In genomic region chr16:56990407-56991286, GRCh38 we compare ENCODE assay signal across 9 cellular contexts. TPM values are rescaled to one million over a fixed set of nuclear protein-coding genes. Genes with fewer than 3 reads are reported as not detected.
DNase-seq lines count a peak whose midpoint lies in the region; ATAC-seq, FAIRE-seq and TF ChIP-seq lines count a peak whose summit lies in the region.
"Had no signal": no experiment of that assay in that cellular context is flagged by ENCODE, and none has a peak within 500 bp of the region (broad histone marks: within the 10 kb centered on the region; RNA-seq: fewer than 3 reads in every experiment).

No MANE protein-coding gene starts in this region.

- H3K4me3 ChIP-seq in ACC112 (ENCODE audit: low read depth, low read length) (peak overlapping the region; percentile 87), HFF-Myc (replicated peaks; ENCODE audit: low read depth, low read length) (peak overlapping the region; percentile 74), astrocyte (ENCODE audit: insufficient read depth, low read depth, low read length) (peak overlapping the region; percentile 84), muscle layer of colon (ENCODE audit: low read depth in 1 of 2, low read length in 2 of 2) (peak overlapping the region; percentile 83 to 86), SJCRH30 (no peak overlapping the region)

- H3K4me2 ChIP-seq in astrocyte (ENCODE audit: low read length) = peak overlapping the region; percentile 97

- H3K27me3 Mint-ChIP-seq in astrocyte (ENCODE audit: low read depth, unreplicated experiment) = peaks cover 8% of the 10 kb centered on the region

- ATAC-seq in HG02763 (IDR thresholded peaks at IDR 0.05; ENCODE audit: unreplicated experiment) = no peak
- no peak for ATAC-seq in HG02840 (IDR thresholded peaks at IDR 0.05; ENCODE audit: low FRiP score, unreplicated experiment)

- H3K27me3 ChIP-seq in ACC112 (ENCODE audit: insufficient read depth, low read length) (no peaks in the 10 kb centered on the region), astrocyte (ENCODE audit: insufficient read depth, low read length) (no peaks in the 10 kb centered on the region), muscle layer of colon (ENCODE audit: control insufficient read depth in 1 of 2, insufficient read depth in 2 of 2, low read length in 2 of 2) (no peaks in the 10 kb centered on the region), SJCRH30 (peaks cover 38% of the 10 kb centered on the region)

- FAIRE-seq in astrocyte (lab: Jason Lieb, UNC) = no peak
- FAIRE-seq: G401.6 had no signal

- DNase-seq in HFF-Myc (ENCODE audit: extremely low read depth, low read depth) = no peak
- DNase-seq in astrocyte (ENCODE audit: low read depth) = no peak
- no peak for DNase-seq in SJCRH30
- DNase-seq in NK-92 (lab: John Stamatoyannopoulos, UW; ENCODE audit: unreplicated experiment) = no peak

- H3K27ac ChIP-seq in ACC112 (ENCODE audit: low read depth, low read length) = no peak overlapping the region
- H3K27ac ChIP-seq in astrocyte (ENCODE audit: low read depth, low read length) = no peak overlapping the region
- no peak overlapping the region for H3K27ac ChIP-seq in muscle layer of colon (ENCODE audit: low read depth, low read length)
- no peak overlapping the region for H3K27ac ChIP-seq in SJCRH30

- H3K9me3 Mint-ChIP-seq in astrocyte (ENCODE audit: unreplicated experiment) = peaks cover 3% of the 10 kb centered on the region

- peak overlapping the region; percentile 89 for H3K27ac Mint-ChIP-seq in astrocyte (ENCODE audit: unreplicated experiment)

- H3K4me3 Mint-ChIP-seq in astrocyte (ENCODE audit: unreplicated experiment) = peak overlapping the region; percentile 96

- H3K79me2 ChIP-seq in ACC112 (ENCODE audit: control insufficient read depth, insufficient read depth, low read length, unreplicated experiment) = peaks cover 81% of the 10 kb centered on the region
- H3K79me2 ChIP-seq in astrocyte (ENCODE audit: insufficient read depth, low read length) = peaks cover 39% of the 10 kb centered on the region

- peak overlapping the region; percentile 84 for H3K9ac ChIP-seq in astrocyte (ENCODE audit: low read length)
- H3K9ac ChIP-seq in muscle layer of colon (ENCODE audit: low read length) = peak overlapping the region; percentile 66

- H3K9me3 ChIP-seq in astrocyte (ENCODE audit: insufficient read depth, low read depth, low read length) (no peaks in the 10 kb centered on the region), muscle layer of colon (ENCODE audit: low read length) (no peaks in the 10 kb centered on the region), SJCRH30 (replicated peaks) (no peaks in the 10 kb centered on the region)

- peaks cover 6% of the 10 kb centered on the region for H3K36me3 Mint-ChIP-seq in astrocyte (ENCODE audit: low read depth, unreplicated experiment)

- no peak for TF ChIP-seq CTCF in HFF-Myc (IDR thresholded peaks at IDR 0.05; ENCODE audit: low read depth, low read length, missing control alignments)
- TF ChIP-seq CTCF in astrocyte (IDR thresholded peaks at IDR 0.05; ENCODE audit: insufficient read depth, low read depth, low read length) = no peak

- H3K4me1 ChIP-seq in ACC112 (ENCODE audit: control insufficient read depth, insufficient read depth, low read length, unreplicated experiment) (peaks cover 53% of the 10 kb centered on the region), astrocyte (ENCODE audit: insufficient read depth, low read length) (peaks cover 31% of the 10 kb centered on the region), muscle layer of colon (ENCODE audit: insufficient read depth, low read length) (peaks cover 40% of the 10 kb centered on the region), SJCRH30 (0 out of 2 replicates have a peak, but pooled peaks cover 2% of the 10 kb centered on the region)

- no peaks in the 10 kb centered on the region for H3K36me3 ChIP-seq in ACC112 (ENCODE audit: insufficient read depth, low read length)
- H3K36me3 ChIP-seq in astrocyte (ENCODE audit: insufficient read depth, low read length) = no peaks in the 10 kb centered on the region
- H3K36me3 ChIP-seq in muscle layer of colon (ENCODE audit: insufficient read depth, low read length) = no peaks in the 10 kb centered on the region
- no peaks in the 10 kb centered on the region for H3K36me3 ChIP-seq in SJCRH30

- peaks cover 22% of the 10 kb centered on the region for H3K4me1 Mint-ChIP-seq in astrocyte (ENCODE audit: low read depth, unreplicated experiment)

- no peaks in the 10 kb centered on the region for H4K20me1 ChIP-seq in astrocyte (ENCODE audit: insufficient read depth, low read length)

- H2AFZ ChIP-seq in ACC112 (ENCODE audit: low read length, unreplicated experiment) (no peak overlapping the region), astrocyte (ENCODE audit: low read depth, low read length) (no peak overlapping the region)

RNA-seq across cellular contexts. Expression of gene NLRC5, which starts 1.3 kb away (rescaled TPM):
- total RNA-seq in astrocyte = 29.9 and 33.1 TPM in 2 replicates
- 1.5 and 2.9 TPM in 2 replicates for total RNA-seq in SJCRH30 (2014; rRNA removed; shearing (Covaris generic))

RNA-seq across cellular contexts. Expression of gene CETP, which starts 28.9 kb away (rescaled TPM):
- 0.17 TPM in 1 of 2 replicates, not detected in the other for total RNA-seq in astrocyte
- 0.14 TPM in 1 of 2 replicates, not detected in the other for total RNA-seq in SJCRH30 (2014; rRNA removed; shearing (Covaris generic))

RNA-seq across cellular contexts. Expression of gene HERPUD1, which starts 58.7 kb away (rescaled TPM):
- 234 and 252 TPM in 2 replicates for total RNA-seq in astrocyte
- 69.5 and 103 TPM in 2 replicates for total RNA-seq in SJCRH30 (2014; rRNA removed; shearing (Covaris generic))
